In the genomic region with DNA sequence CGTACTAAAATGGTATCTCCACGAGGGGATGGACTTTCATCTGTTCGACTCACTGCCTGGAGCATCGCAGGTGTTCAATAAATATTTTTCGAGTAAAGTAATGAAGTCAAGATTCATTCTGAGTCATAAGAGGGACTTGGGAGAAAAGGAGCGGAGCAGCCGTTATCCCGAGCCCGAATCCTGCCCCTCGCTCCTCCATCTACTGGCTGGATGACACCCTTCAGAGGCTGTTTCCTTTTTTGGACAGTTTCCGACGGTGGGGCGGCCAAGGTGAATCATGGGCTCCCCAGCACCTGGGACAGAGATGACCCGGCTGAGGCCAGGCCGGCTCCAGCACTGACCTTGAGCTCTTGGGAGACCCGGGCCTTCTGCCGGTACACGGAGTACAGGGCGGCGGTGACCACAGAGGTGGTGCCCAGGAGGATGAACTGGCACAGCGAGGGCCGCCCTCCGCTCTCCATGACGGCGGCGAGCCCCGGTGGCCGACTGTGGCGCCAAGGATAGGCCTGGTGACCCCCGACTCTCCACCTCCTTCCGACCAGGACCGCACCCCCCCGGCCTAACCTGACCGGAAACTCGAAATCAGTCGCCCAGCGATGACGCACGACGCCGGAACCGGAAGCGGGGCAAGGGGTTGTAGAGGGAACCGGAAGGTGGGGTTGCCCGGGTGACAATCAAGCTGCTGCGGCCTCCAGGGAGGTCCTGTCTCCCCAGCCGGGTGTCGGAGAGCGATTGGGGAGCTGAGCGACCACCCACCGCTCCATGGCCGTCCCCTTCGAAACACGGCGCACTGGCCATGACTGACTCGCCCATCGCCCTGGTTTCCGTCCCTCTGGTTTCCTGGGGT, we compare ENCODE assay signal across 8 cellular contexts. TPM values are rescaled to one million over a fixed set of nuclear protein-coding genes. Genes with fewer than 3 reads are reported as not detected.
A peak's percentile ranks its signal among the peaks of the same experiment; 100 is the strongest.
DNase-seq lines count a peak whose midpoint lies in the region; ATAC-seq and TF ChIP-seq lines count a peak whose summit lies in the region.

A gene with protein sequence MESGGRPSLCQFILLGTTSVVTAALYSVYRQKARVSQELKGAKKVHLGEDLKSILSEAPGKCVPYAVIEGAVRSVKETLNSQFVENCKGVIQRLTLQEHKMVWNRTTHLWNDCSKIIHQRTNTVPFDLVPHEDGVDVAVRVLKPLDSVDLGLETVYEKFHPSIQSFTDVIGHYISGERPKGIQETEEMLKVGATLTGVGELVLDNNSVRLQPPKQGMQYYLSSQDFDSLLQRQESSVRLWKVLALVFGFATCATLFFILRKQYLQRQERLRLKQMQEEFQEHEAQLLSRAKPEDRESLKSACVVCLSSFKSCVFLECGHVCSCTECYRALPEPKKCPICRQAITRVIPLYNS (minus strand): TSS at position 588 of the 847 bp plus-strand sequence. CDS start 127 bp downstream, at position 461.

- POLR2A ChIA-PET in activated CD4-positive, alpha-beta T cell treated with anti-CD3 and anti-CD28 coated beads, Interleukin-2, amount 10 ng/mL, durations not matched to agents 7 days and 5 days (lab: Charles Lee) = no interaction called here

- H3K27ac Mint-ChIP-seq in activated CD4-positive, alpha-beta T cell treated with anti-CD3 and anti-CD28 coated beads, Interleukin-2, amount 10 ng/mL, durations not matched to agents 7 days and 5 days = peak within 1 kb of the TSS; percentile 93

- H3K36me3 Mint-ChIP-seq in activated CD4-positive, alpha-beta T cell treated with anti-CD3 and anti-CD28 coated beads, Interleukin-2, amount 10 ng/mL, durations not matched to agents 7 days and 5 days (ENCODE audit: low read depth) = peaks cover 1% of the 10 kb centered on the region

- CTCF ChIA-PET in activated CD4-positive, alpha-beta T cell treated with anti-CD3 and anti-CD28 coated beads, Interleukin-2, amount 10 ng/mL, durations not matched to agents 7 days and 5 days (lab: Charles Lee) = interaction anchor here (0.9 to 2.7 kb wide), 3 partner anchors 13 to 300 kb away, joined by 3 to 11 read pairs (median 3); no protein-coding TSS in a partner anchor

- H3K27me3 Mint-ChIP-seq in activated CD4-positive, alpha-beta T cell treated with anti-CD3 and anti-CD28 coated beads, Interleukin-2, amount 10 ng/mL, durations not matched to agents 7 days and 5 days = no peaks in the 10 kb centered on the region

- DNase-seq in Ammon's horn (ENCODE audit: low spot score) (peak; percentile 94), GM19240 (ENCODE audit: insufficient read length, low spot score) (peak; percentile 97), NCI-H69 (lab: John Stamatoyannopoulos, UW) (peak; percentile 88), coronary artery (ENCODE audit: low spot score) (peak; percentile 95), left colon (peak; percentile 96 to 97)
- peak; percentile 96 for DNase-seq in activated CD4-positive, alpha-beta T cell treated with anti-CD3 and anti-CD28 coated beads, Interleukin-2, amount 10 ng/mL, durations not matched to agents 7 days and 5 days
- DNase-seq in stimulated activated CD4-positive, alpha-beta T cell treated with anti-CD3 and anti-CD28 coated beads, Interleukin-1b, Interleukin-23, amount 100 ng/mL, for 4 hours (ENCODE audit: low read depth in 2 of 2) = peak; percentile 87 to 92

- peak; percentile 87 for ATAC-seq in HG03520 (IDR thresholded peaks at IDR 0.05; ENCODE audit: unreplicated experiment)
- ATAC-seq in left colon = peak; percentile 98

- peak within 1 kb of the TSS; percentile 91 for H3K4me3 ChIP-seq in coronary artery

- peaks cover 19% of the 10 kb centered on the region for H3K4me1 Mint-ChIP-seq in activated CD4-positive, alpha-beta T cell treated with anti-CD3 and anti-CD28 coated beads, Interleukin-2, amount 10 ng/mL, durations not matched to agents 7 days and 5 days

- no peak for TF ChIP-seq CTCF in coronary artery (IDR thresholded peaks at IDR 0.05)

- H3K9me3 Mint-ChIP-seq in activated CD4-positive, alpha-beta T cell treated with anti-CD3 and anti-CD28 coated beads, Interleukin-2, amount 10 ng/mL, durations not matched to agents 7 days and 5 days = no peaks in the 10 kb centered on the region

- intact Hi-C loops in left colon (cut with DNase I, micrococcal nuclease) = no loop called here

- peak within 1 kb of the TSS; percentile 88 for H3K4me3 Mint-ChIP-seq in activated CD4-positive, alpha-beta T cell treated with anti-CD3 and anti-CD28 coated beads, Interleukin-2, amount 10 ng/mL, durations not matched to agents 7 days and 5 days

- H3K27ac ChIP-seq in coronary artery = peak within 1 kb of the TSS; percentile 58 to 87

RNA-seq across cellular contexts. Expression of the gene that starts here (rescaled TPM):
- total RNA-seq in activated CD4-positive, alpha-beta T cell treated with anti-CD3 and anti-CD28 coated beads, Interleukin-2, amount 10 ng/mL, durations not matched to agents 7 days and 5 days = 10 to 100 TPM; 17.4 to 20.1 TPM
- 10 to 100 TPM; 37.9 to 43.3 TPM for total RNA-seq in left colon

Comparison
In these comparisons a context has a peak if more than half of its experiments do, and no peak if none do; other contexts are left out.
1. Peak in every context shown above with its lines: DNase-seq, ATAC-seq, H3K4me3 ChIP-seq and H3K27ac ChIP-seq.